ENCODE assay signal across 15 cellular contexts in genomic region chr2:158529379-158530110, GRCh38.
DNase-seq lines count a peak whose midpoint lies in the region; ATAC-seq and TF ChIP-seq lines count a peak whose summit lies in the region.
"Had no signal": no experiment of that assay in that cellular context is flagged by ENCODE, and none has a peak within 500 bp of the region (broad histone marks: within the 10 kb centered on the region; RNA-seq: fewer than 3 reads in every experiment).

No MANE protein-coding gene starts in this region.

- ATAC-seq in GM19324 (IDR thresholded peaks at IDR 0.05; ENCODE audit: low FRiP score, unreplicated experiment) (no peak), HG02884 (IDR thresholded peaks at IDR 0.05; ENCODE audit: unreplicated experiment) (no peak)
- ATAC-seq: activated T-helper 17 cell treated with anti-CD3 and anti-CD28 coated beads, Interleukin-2, amount 50 U/mL, for 72 hours had no signal

- no peak overlapping the region for H3K27ac Mint-ChIP-seq in CD4-positive, alpha-beta memory T cell
- H3K27ac Mint-ChIP-seq: activated T-helper 17 cell treated with anti-CD3 and anti-CD28 coated beads, Interleukin-2, amount 50 U/mL, for 72 hours; B cell; brain had no signal

- H3K4me3 ChIP-seq in astrocyte of the spinal cord (ENCODE audit: low read depth, low read length) = no peak overlapping the region
- no peak overlapping the region for H3K4me3 ChIP-seq in CD4-positive, alpha-beta memory T cell (ENCODE audit: low read length in 2 of 2)

- intact Hi-C loops in CD4-positive, alpha-beta memory T cell (cut with micrococcal nuclease) = no loop called here

- H3K9me3 Mint-ChIP-seq in CD4-positive, alpha-beta memory T cell = no peaks in the 10 kb centered on the region
- H3K9me3 Mint-ChIP-seq: activated T-helper 17 cell treated with anti-CD3 and anti-CD28 coated beads, Interleukin-2, amount 50 U/mL, for 72 hours had no signal

- H3K36me3 Mint-ChIP-seq in CD4-positive, alpha-beta memory T cell = peaks cover 0 to 6% of the 10 kb centered on the region in 2 donors

- no peak overlapping the region for H3K27ac ChIP-seq in CD4-positive, alpha-beta memory T cell (ENCODE audit: low read depth, low read length)
- H3K27ac ChIP-seq: HL-60 had no signal

- H3K27me3 Mint-ChIP-seq in CD4-positive, alpha-beta memory T cell = no peaks in the 10 kb centered on the region
- H3K27me3 Mint-ChIP-seq: activated T-helper 17 cell treated with anti-CD3 and anti-CD28 coated beads, Interleukin-2, amount 50 U/mL, for 72 hours; B cell; brain had no signal

- no peaks in the 10 kb centered on the region for H3K27me3 ChIP-seq in CD4-positive, alpha-beta memory T cell (ENCODE audit: insufficient read depth, low read length)

- CTCF ChIA-PET in CD4-positive, alpha-beta memory T cell (lab: Charles Lee; ENCODE audit: partially characterized antibody) = interaction anchor here (0.7 to 2.2 kb wide), 3 partner anchors 15 to 349 kb away, joined by 3 to 9 read pairs (median 3); no protein-coding TSS in a partner anchor

- H3K4me3 Mint-ChIP-seq in CD4-positive, alpha-beta memory T cell = no peak overlapping the region
- H3K4me3 Mint-ChIP-seq: activated T-helper 17 cell treated with anti-CD3 and anti-CD28 coated beads, Interleukin-2, amount 50 U/mL, for 72 hours; B cell; brain had no signal

- POLR2A ChIA-PET in CD4-positive, alpha-beta memory T cell (lab: Charles Lee; ENCODE audit: partially characterized antibody) = no interaction called here

- H3K4me1 ChIP-seq in CD4-positive, alpha-beta memory T cell (ENCODE audit: insufficient read depth, low read length) = no peaks in the 10 kb centered on the region

- DNase-seq in A172 (ENCODE audit: low spot score) = peak; percentile 3
- DNase-seq in GM04503 (ENCODE audit: low read depth) = peak; percentile 53
- DNase-seq in astrocyte of the spinal cord (ENCODE audit: low read depth, low spot score) = peak; percentile 17
- DNase-seq in foreskin melanocyte = peak; percentile 22
- no peak for DNase-seq in activated CD4-positive, alpha-beta T cell treated with anti-CD3 and anti-CD28 coated beads for 4 hours
- no peak for DNase-seq in CD4-positive, alpha-beta memory T cell
- DNase-seq: NCI-H2107; stimulated activated CD4-positive, alpha-beta T cell treated with anti-CD3 and anti-CD28 coated beads, Interleukin-2, amount 100 ng/mL, for 24 hours; T-helper 1 cell had no signal

- no peak for TF ChIP-seq CTCF in astrocyte of the spinal cord (IDR thresholded peaks at IDR 0.05; ENCODE audit: low read depth, low read length)

- no peaks in the 10 kb centered on the region for H3K4me1 Mint-ChIP-seq in CD4-positive, alpha-beta memory T cell
- H3K4me1 Mint-ChIP-seq: activated T-helper 17 cell treated with anti-CD3 and anti-CD28 coated beads, Interleukin-2, amount 50 U/mL, for 72 hours; B cell; brain had no signal

- no peaks in the 10 kb centered on the region for H3K36me3 ChIP-seq in CD4-positive, alpha-beta memory T cell (ENCODE audit: insufficient read depth, low read length)

- in situ Hi-C loops in astrocyte of the spinal cord (cut with HindIII; ENCODE audit: low sequenced_read_pairs) = no loop called here

- no peaks in the 10 kb centered on the region for H3K9me3 ChIP-seq in CD4-positive, alpha-beta memory T cell (ENCODE audit: control insufficient read depth in 1 of 2, low read length in 2 of 2)

Comparison
In these comparisons a context has a peak if more than half of its experiments do, and no peak if none do; other contexts are left out.
1. DNase-seq: peak in A172 (single experiment), GM04503 (single experiment), astrocyte of the spinal cord (single experiment) and foreskin melanocyte (single experiment); none in activated CD4-positive, alpha-beta T cell treated with anti-CD3 and anti-CD28 coated beads for 4 hours (0 of 2) and CD4-positive, alpha-beta memory T cell (0 of 5).